1 cellular context compared by ENCODE assay signal in the genomic region with DNA sequence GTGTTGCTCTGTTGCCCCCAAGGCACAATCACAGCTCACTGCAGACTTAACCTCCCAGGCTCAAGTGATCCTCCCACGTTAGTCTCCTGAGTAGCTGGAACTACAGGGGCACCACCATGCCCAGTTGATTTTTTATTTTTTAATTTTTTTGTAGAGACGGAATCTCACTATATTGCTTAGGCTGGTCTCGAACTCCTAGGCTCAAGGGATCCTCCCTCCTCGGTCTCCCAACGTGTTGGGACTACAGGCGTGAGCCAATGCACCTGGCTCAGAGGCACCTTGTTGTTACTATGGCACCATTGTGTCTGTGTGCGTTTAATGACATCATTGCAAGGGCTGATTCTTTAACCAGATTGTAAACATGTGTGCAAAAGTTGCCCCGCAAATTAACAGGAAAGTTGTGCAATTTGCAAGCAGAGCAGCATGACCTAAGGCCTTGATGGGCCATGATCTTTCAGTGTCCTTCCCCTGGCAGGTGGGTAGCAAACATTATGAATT.
A peak's percentile ranks its signal among the peaks of the same experiment; 100 is the strongest.
TF ChIP-seq lines count a peak whose summit lies in the region.

No MANE protein-coding gene starts in this region.

TF ChIP-seq in HepG2, 621 proteins besides CTCF, POLR2A, EP300 and RAD21 (continued from another document and continues in another):
- TF ChIP-seq ZHX1 (CRISPR knock-in tag; IDR thresholded peaks at IDR 0.05; ENCODE audit: low read depth) (peak; percentile 78), ZNF558 (CRISPR knock-in tag; IDR thresholded peaks at IDR 0.05; ENCODE audit: borderline replicate concordance) (no peak), ZNF430 (CRISPR knock-in tag; IDR thresholded peaks at IDR 0.05) (no peak), ZNF317 (CRISPR knock-in tag; IDR thresholded peaks at IDR 0.05) (peak; percentile 79; the same call in 1 of the 2 replicates), KDM4B (CRISPR knock-in tag; IDR thresholded peaks at IDR 0.05) (peak; percentile 97; the same call in 1 of the 2 replicates), MAFK (conservative IDR thresholded peaks at IDR 0.05 in 1 of 2, IDR thresholded peaks at IDR 0.05 in 1 of 2; ENCODE audit: low read length in 2 of 2) (no peak), ZNF510 (CRISPR knock-in tag; IDR thresholded peaks at IDR 0.05; ENCODE audit: low read depth) (no peak), ZNF224 (CRISPR knock-in tag; IDR thresholded peaks at IDR 0.05) (no peak), RBFOX2 (IDR thresholded peaks at IDR 0.05; ENCODE audit: low read depth, low read length) (no peak), ARID2 (CRISPR knock-in tag; IDR thresholded peaks at IDR 0.05; ENCODE audit: borderline replicate concordance) (no peak), ZBTB40 (IDR thresholded peaks at IDR 0.05) (no peak), ZBTB40 (CRISPR knock-in tag; IDR thresholded peaks at IDR 0.05) (peak; percentile 27; the same call in 1 of the 2 replicates), AKAP8 (CRISPR knock-in tag; IDR thresholded peaks at IDR 0.05) (peak; percentile 53; the same call in 1 of the 2 replicates), AGO1 (IDR thresholded peaks at IDR 0.05; ENCODE audit: low read depth, low read length, poor library complexity, severe bottlenecking) (no peak), ZMYM3 (CRISPR knock-in tag; IDR thresholded peaks at IDR 0.05) (peak; percentile 88), BRD4 (CRISPR knock-in tag; IDR thresholded peaks at IDR 0.05) (peak; percentile 74), FOXA3 (CRISPR knock-in tag; IDR thresholded peaks at IDR 0.05) (peak; percentile 100), EZH2 (conservative IDR thresholded peaks at IDR 0.05; ENCODE audit: low read depth, low read length) (no peak), KDM6A (CRISPR knock-in tag; IDR thresholded peaks at IDR 0.05; ENCODE audit: low read depth) (peak; percentile 70), ZNF354B (CRISPR knock-in tag; IDR thresholded peaks at IDR 0.05) (no peak), ZBTB49 (CRISPR knock-in tag; IDR thresholded peaks at IDR 0.05; ENCODE audit: borderline replicate concordance) (0 out of 2 replicates have a peak, but pooled peaks have one; percentile 78), NFIB (CRISPR knock-in tag; IDR thresholded peaks at IDR 0.05; ENCODE audit: borderline replicate concordance) (no peak), GATAD2A (CRISPR knock-in tag; IDR thresholded peaks at IDR 0.05) (peak; percentile 100), CREB1 (IDR thresholded peaks at IDR 0.05) (peak; percentile 81), CREB1 (CRISPR knock-in tag; IDR thresholded peaks at IDR 0.05) (peak; percentile 91), JUND (CRISPR knock-in tag; IDR thresholded peaks at IDR 0.05) (peak; percentile 89), NR1H2 (CRISPR knock-in tag; IDR thresholded peaks at IDR 0.05; ENCODE audit: borderline replicate concordance, low read depth) (no peak), MYPOP (CRISPR knock-in tag; IDR thresholded peaks at IDR 0.05) (peak; percentile 53; the same call in 1 of the 2 replicates), SMARCE1 (IDR thresholded peaks at IDR 0.05; ENCODE audit: borderline replicate concordance) (no peak)
- TF ChIP-seq, protein P1, sequence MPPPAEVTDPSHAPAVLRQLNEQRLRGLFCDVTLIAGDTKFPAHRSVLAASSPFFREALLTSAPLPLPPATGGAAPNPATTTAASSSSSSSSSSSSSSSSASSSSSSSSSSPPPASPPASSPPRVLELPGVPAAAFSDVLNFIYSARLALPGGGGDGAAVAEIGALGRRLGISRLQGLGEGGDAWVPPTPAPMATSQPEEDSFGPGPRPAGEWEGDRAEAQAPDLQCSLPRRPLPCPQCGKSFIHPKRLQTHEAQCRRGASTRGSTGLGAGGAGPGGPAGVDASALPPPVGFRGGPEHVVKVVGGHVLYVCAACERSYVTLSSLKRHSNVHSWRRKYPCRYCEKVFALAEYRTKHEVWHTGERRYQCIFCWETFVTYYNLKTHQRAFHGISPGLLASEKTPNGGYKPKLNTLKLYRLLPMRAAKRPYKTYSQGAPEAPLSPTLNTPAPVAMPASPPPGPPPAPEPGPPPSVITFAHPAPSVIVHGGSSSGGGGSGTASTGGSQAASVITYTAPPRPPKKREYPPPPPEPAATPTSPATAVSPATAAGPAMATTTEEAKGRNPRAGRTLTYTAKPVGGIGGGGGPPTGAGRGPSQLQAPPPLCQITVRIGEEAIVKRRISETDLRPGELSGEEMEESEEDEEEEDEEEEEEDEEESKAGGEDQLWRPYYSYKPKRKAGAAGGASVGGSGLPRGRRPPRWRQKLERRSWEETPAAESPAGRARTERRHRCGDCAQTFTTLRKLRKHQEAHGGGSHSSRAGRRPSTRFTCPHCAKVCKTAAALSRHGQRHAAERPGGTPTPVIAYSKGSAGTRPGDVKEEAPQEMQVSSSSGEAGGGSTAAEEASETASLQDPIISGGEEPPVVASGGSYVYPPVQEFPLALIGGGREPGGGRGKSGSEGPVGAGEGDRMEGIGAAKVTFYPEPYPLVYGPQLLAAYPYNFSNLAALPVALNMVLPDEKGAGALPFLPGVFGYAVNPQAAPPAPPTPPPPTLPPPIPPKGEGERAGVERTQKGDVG (CRISPR knock-in tag; IDR thresholded peaks at IDR 0.05; ENCODE audit: borderline replicate concordance) = peak; percentile 78
- TF ChIP-seq, protein P2, sequence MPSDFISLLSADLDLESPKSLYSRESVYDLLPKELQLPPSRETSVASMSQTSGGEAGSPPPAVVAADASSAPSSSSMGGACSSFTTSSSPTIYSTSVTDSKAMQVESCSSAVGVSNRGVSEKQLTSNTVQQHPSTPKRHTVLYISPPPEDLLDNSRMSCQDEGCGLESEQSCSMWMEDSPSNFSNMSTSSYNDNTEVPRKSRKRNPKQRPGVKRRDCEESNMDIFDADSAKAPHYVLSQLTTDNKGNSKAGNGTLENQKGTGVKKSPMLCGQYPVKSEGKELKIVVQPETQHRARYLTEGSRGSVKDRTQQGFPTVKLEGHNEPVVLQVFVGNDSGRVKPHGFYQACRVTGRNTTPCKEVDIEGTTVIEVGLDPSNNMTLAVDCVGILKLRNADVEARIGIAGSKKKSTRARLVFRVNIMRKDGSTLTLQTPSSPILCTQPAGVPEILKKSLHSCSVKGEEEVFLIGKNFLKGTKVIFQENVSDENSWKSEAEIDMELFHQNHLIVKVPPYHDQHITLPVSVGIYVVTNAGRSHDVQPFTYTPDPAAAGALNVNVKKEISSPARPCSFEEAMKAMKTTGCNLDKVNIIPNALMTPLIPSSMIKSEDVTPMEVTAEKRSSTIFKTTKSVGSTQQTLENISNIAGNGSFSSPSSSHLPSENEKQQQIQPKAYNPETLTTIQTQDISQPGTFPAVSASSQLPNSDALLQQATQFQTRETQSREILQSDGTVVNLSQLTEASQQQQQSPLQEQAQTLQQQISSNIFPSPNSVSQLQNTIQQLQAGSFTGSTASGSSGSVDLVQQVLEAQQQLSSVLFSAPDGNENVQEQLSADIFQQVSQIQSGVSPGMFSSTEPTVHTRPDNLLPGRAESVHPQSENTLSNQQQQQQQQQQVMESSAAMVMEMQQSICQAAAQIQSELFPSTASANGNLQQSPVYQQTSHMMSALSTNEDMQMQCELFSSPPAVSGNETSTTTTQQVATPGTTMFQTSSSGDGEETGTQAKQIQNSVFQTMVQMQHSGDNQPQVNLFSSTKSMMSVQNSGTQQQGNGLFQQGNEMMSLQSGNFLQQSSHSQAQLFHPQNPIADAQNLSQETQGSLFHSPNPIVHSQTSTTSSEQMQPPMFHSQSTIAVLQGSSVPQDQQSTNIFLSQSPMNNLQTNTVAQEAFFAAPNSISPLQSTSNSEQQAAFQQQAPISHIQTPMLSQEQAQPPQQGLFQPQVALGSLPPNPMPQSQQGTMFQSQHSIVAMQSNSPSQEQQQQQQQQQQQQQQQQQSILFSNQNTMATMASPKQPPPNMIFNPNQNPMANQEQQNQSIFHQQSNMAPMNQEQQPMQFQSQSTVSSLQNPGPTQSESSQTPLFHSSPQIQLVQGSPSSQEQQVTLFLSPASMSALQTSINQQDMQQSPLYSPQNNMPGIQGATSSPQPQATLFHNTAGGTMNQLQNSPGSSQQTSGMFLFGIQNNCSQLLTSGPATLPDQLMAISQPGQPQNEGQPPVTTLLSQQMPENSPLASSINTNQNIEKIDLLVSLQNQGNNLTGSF (CRISPR knock-in tag; IDR thresholded peaks at IDR 0.05) = no peak
